Comparison of ENCODE assay signal across 1 cellular context in genomic region chr6:35524380-35525020, GRCh38.
TF ChIP-seq lines count a peak whose summit lies in the region.

No MANE protein-coding gene starts in this region.

TF ChIP-seq in HepG2, 621 proteins besides CTCF, POLR2A, EP300 and RAD21:
- TF ChIP-seq CEBPB (IDR thresholded peaks at IDR 0.05; ENCODE audit: borderline replicate concordance, low read depth, low read length) (0 out of 2 replicates have a peak, but pooled peaks have one; percentile 39), ZNF780A (CRISPR knock-in tag; IDR thresholded peaks at IDR 0.05) (no peak)
